27 cellular contexts compared by ENCODE assay signal in genomic region chr3:121696190-121696589, GRCh38. TPM values are rescaled to one million over a fixed set of nuclear protein-coding genes. Genes with fewer than 3 reads are reported as not detected.
DNase-seq lines count a peak whose midpoint lies in the region; ATAC-seq, FAIRE-seq and TF ChIP-seq lines count a peak whose summit lies in the region.
"Had no signal": no experiment of that assay in that cellular context is flagged by ENCODE, and none has a peak within 500 bp of the region (broad histone marks: within the 10 kb centered on the region; RNA-seq: fewer than 3 reads in every experiment).

No MANE protein-coding gene starts in this region.

- no peak for TF ChIP-seq EP300 in K562 (IDR thresholded peaks at IDR 0.05; ENCODE audit: low read length)

- H4K20me1 ChIP-seq in K562 (replicated peaks; ENCODE audit: control insufficient read depth, insufficient read depth, low read length), result no peaks in the 10 kb centered on the region
- H4K20me1 ChIP-seq: BLaER1 treated with 17β-estradiol and CSF1 and Interleukin-3, amounts not matched to agents 10 nM and 100 nM had no signal

- no peak overlapping the region for H3K9ac ChIP-seq in K562 (ENCODE audit: insufficient read depth in 1 of 2, low read depth in 2 of 2, low read length in 2 of 2)
- H3K9ac ChIP-seq: BLaER1 treated with 17β-estradiol and CSF1 and Interleukin-3, amounts not matched to agents 10 nM and 100 nM had no signal

- BruUV-seq in K562 (replicated peaks; lab: Mats Ljungman, UMichigan), result no TSS peak

- H3K4me3 ChIP-seq in left ventricle myocardium inferior, result no peak overlapping the region
- H3K4me3 ChIP-seq in K562, result no peak overlapping the region
- H3K4me3 ChIP-seq: BLaER1 treated with 17β-estradiol and CSF1 and Interleukin-3, amounts not matched to agents 10 nM and 100 nM; GM23338 had no signal

- ATAC-seq in Right ventricle myocardium inferior, result no peak
- ATAC-seq in K562, result no peak
- no peak for ATAC-seq in stimulated activated memory B cell treated with anti-CD40 and anti-IgM and Interleukin-4, amounts not matched to agents 10 μg/mL and 1 μg/mL and 100 μg/mL, for 72 hours
- ATAC-seq: GM23338 had no signal

- DNase-seq in NCI-H1105 treated with DMSO at 0.1 percent for 48 hours (lab: John Stamatoyannopoulos, UW) (peak; percentile 17), NCI-H1105 (lab: John Stamatoyannopoulos, UW) (no peak), left ventricle myocardium inferior (no peak), Right ventricle myocardium inferior (ENCODE audit: missing footprints) (no peak), K562 (ENCODE audit: extremely low read depth in 1 of 4, low spot score in 3 of 4) (no peak), iris pigment epithelial cell (ENCODE audit: low read depth) (peak; percentile 39), GM19238 (ENCODE audit: insufficient read length, low spot score) (no peak)
- DNase-seq: ACHN; AML-193; BE2C; CD4-positive, alpha-beta T cell; CD8-positive, alpha-beta memory T cell; DMS 273 treated with DMSO at 0.1 percent for 48 hours; DMS79; EL; GDM1; H9; HFFc6 had no signal

- peaks cover 49% of the 10 kb centered on the region for H3K36me3 ChIP-seq in left ventricle myocardium inferior
- peaks cover 28% of the 10 kb centered on the region; the same call in 2 of the 3 replicates for H3K36me3 ChIP-seq in K562 (ENCODE audit: control insufficient read depth, insufficient read depth, low read length)

- 71% methylated on average over 2 of the region's 3 CpGs for WGBS in K562 (ENCODE audit: insufficient coverage, low coverage, missing lambda C conversion rate)

- no peaks in the 10 kb centered on the region for H3K9me3 ChIP-seq in left ventricle myocardium inferior (replicated peaks)
- H3K9me3 ChIP-seq in K562 (replicated peaks; ENCODE audit: control insufficient read depth, insufficient read depth, low read depth, low read length), result no peaks in the 10 kb centered on the region
- H3K9me3 ChIP-seq: BE2C; BLaER1 treated with 17β-estradiol and CSF1 and Interleukin-3, amounts not matched to agents 10 nM and 100 nM had no signal

- H3K27me3 Mint-ChIP-seq in stimulated activated memory B cell treated with anti-CD40 and anti-IgM and Interleukin-4, amounts not matched to agents 10 μg/mL and 1 μg/mL and 100 μg/mL, for 72 hours, result no peaks in the 10 kb centered on the region
- H3K27me3 Mint-ChIP-seq: CD4-positive, alpha-beta T cell; CD8-positive, alpha-beta memory T cell had no signal

- H3K4me3 Mint-ChIP-seq in stimulated activated memory B cell treated with anti-CD40 and anti-IgM and Interleukin-4, amounts not matched to agents 10 μg/mL and 1 μg/mL and 100 μg/mL, for 72 hours, result no peak overlapping the region
- H3K4me3 Mint-ChIP-seq: CD14-positive monocyte; CD4-positive, alpha-beta T cell; CD8-positive, alpha-beta memory T cell; GM23338; H9; HFFc6 had no signal

- H3K9me1 ChIP-seq in K562 (ENCODE audit: control insufficient read depth, insufficient read depth, low read length), result no peaks in the 10 kb centered on the region

- H3K27ac ChIP-seq in left ventricle myocardium inferior (replicated peaks) (peak overlapping the region; percentile 65), K562 (ENCODE audit: extremely low read depth, low read depth, low read length) (no peak overlapping the region)
- H3K27ac ChIP-seq: 22Rv1; BLaER1 treated with 17β-estradiol and CSF1 and Interleukin-3, amounts not matched to agents 10 nM and 100 nM had no signal

- CTCF ChIA-PET in K562 (lab: Yijun Ruan, JAX; ENCODE audit: low intra/inter-chr PET ratio), result no interaction called here

- intact Hi-C loops in left ventricle myocardium inferior (cut with micrococcal nuclease), result no loop called here
- intact Hi-C loops in Right ventricle myocardium inferior (cut with DNase I), result loop anchor here (5.0 kb wide), 1 partner anchor 51 kb away; the partner anchor contains the start of gene GOLGB1
- intact Hi-C loops in K562 (cut with micrococcal nuclease), result no loop called here

- in situ Hi-C loops in K562 (cut with MboI), result no loop called here

- no peaks in the 10 kb centered on the region for H3K9me3 Mint-ChIP-seq in stimulated activated memory B cell treated with anti-CD40 and anti-IgM and Interleukin-4, amounts not matched to agents 10 μg/mL and 1 μg/mL and 100 μg/mL, for 72 hours
- H3K9me3 Mint-ChIP-seq: CD14-positive monocyte; CD4-positive, alpha-beta T cell; CD8-positive, alpha-beta memory T cell; GM23338; H9; HFFc6 had no signal

- H3K4me1 Mint-ChIP-seq in stimulated activated memory B cell treated with anti-CD40 and anti-IgM and Interleukin-4, amounts not matched to agents 10 μg/mL and 1 μg/mL and 100 μg/mL, for 72 hours, result peaks cover 16% of the 10 kb centered on the region
- H3K4me1 Mint-ChIP-seq: GM23338, H9 had no signal

- TF ChIP-seq POLR2A in K562 (conservative IDR thresholded peaks at IDR 0.05), result no peak

- peaks cover 45% of the 10 kb centered on the region for H3K36me3 Mint-ChIP-seq in stimulated activated memory B cell treated with anti-CD40 and anti-IgM and Interleukin-4, amounts not matched to agents 10 μg/mL and 1 μg/mL and 100 μg/mL, for 72 hours

- H2AFZ ChIP-seq in K562 (ENCODE audit: low read depth, low read length), result no peak overlapping the region
- H2AFZ ChIP-seq: GM23338 had no signal

- H3K27ac Mint-ChIP-seq in stimulated activated memory B cell treated with anti-CD40 and anti-IgM and Interleukin-4, amounts not matched to agents 10 μg/mL and 1 μg/mL and 100 μg/mL, for 72 hours, result no peak overlapping the region
- H3K27ac Mint-ChIP-seq: CD14-positive monocyte; CD4-positive, alpha-beta T cell; GM23338; H9; HFFc6 had no signal

- TF ChIP-seq RAD21 in K562 (CRISPR knock-in tag; conservative IDR thresholded peaks at IDR 0.05 in 1 of 2, IDR thresholded peaks at IDR 0.05 in 1 of 2), result no peak

- POLR2A ChIA-PET in K562 (lab: Yijun Ruan, JAX), result no interaction called here

- TF ChIP-seq CTCF in left ventricle myocardium inferior (IDR thresholded peaks at IDR 0.05; ENCODE audit: borderline replicate concordance), result no peak
- TF ChIP-seq CTCF in K562 (IDR thresholded peaks at IDR 0.05 in 2 of 3, conservative IDR thresholded peaks at IDR 0.05 in 1 of 3; ENCODE audit: insufficient read depth in 2 of 3, low read depth in 1 of 3, low read length in 3 of 3), result no peak

- H3K79me2 ChIP-seq in K562 (ENCODE audit: control insufficient read depth, insufficient read depth, low read length), result no peaks in the 10 kb centered on the region

- H3K4me1 ChIP-seq in left ventricle myocardium inferior (peaks cover 65% of the 10 kb centered on the region), K562 (replicated peaks in 1 of 2; ENCODE audit: control insufficient read depth in 2 of 2, insufficient read depth in 2 of 2, low read length in 2 of 2) (no peaks in the 10 kb centered on the region)
- H3K4me1 ChIP-seq: BE2C had no signal

- H3K27me3 ChIP-seq in left ventricle myocardium inferior (ENCODE audit: low read depth) (no peaks in the 10 kb centered on the region), K562 (ENCODE audit: control insufficient read depth in 2 of 2, insufficient read depth in 2 of 2, low read length in 2 of 2) (no peaks in the 10 kb centered on the region)
- H3K27me3 ChIP-seq: BE2C; BLaER1 treated with 17β-estradiol and CSF1 and Interleukin-3, amounts not matched to agents 10 nM and 100 nM had no signal

- FAIRE-seq in K562 (lab: Jason Lieb, UNC), result no peak
- FAIRE-seq: A204.1, D721Med, GM12891, GM18507 had no signal

- H3K4me2 ChIP-seq in K562 (ENCODE audit: insufficient read depth, low read length), result no peak overlapping the region
- H3K4me2 ChIP-seq: GM23338 had no signal

TF ChIP-seq in K562, 482 proteins besides CTCF, POLR2A, EP300 and RAD21 (continues in another document):
- TF ChIP-seq DNMT1 (IDR thresholded peaks at IDR 0.05) (no peak), NFIC (IDR thresholded peaks at IDR 0.05) (peak; percentile 68)

RNA-seq across cellular contexts. Expression of gene HCLS1, which starts 35.5 kb away (rescaled TPM):
- total RNA-seq in left ventricle myocardium inferior, result 8.7 TPM
- total RNA-seq in Right ventricle myocardium inferior, result 13.9 TPM
- total RNA-seq in K562 (2011; cell fraction: chromatin; rRNA removed; ENCODE audit: low replicate concordance), result 12.2 and 31.6 TPM in 2 replicates
- total RNA-seq in K562 (2011; cell fraction: nucleolus; rRNA removed), result 6.3 and 9.2 TPM in 2 replicates
- 18.6 and 21.1 TPM in 2 replicates for total RNA-seq in K562 (2011; cell fraction: nucleoplasm; rRNA removed)
- 26.0 and 29.6 TPM in 2 replicates for total RNA-seq in K562 (2014; rRNA removed)
- total RNA-seq in K562 (2014; rRNA removed; fragmentation: Illumina TruSeq; extraction: Trizol), result 20.4 and 21.9 TPM in 2 replicates
- total RNA-seq in K562 (2015; rRNA removed; fragmentation: Illumina TruSeq; extraction: Trizol), result 29.7 and 31.4 TPM in 2 replicates
- total RNA-seq in K562 (2021), result 20.6 and 22.0 TPM in 2 replicates
- 17.0 and 49.0 TPM in 2 replicates for polyA plus RNA-seq in K562 (2011; rRNA removed)
- 12.0 and 43.9 TPM in 2 replicates for polyA plus RNA-seq in K562 (2011; cell fraction: cytosol; rRNA removed)
- 31.6 and 91.0 TPM in 2 replicates for polyA plus RNA-seq in K562 (2011; cell fraction: nucleus; rRNA removed)
- 27.6 and 68.3 TPM in 2 replicates for polyA plus RNA-seq in K562 (2012)
- 31.1 and 34.1 TPM in 2 replicates for polyA plus RNA-seq in K562 (2014; fragmentation: Illumina TruSeq; extraction: Trizol)
- polyA plus RNA-seq in K562 (2014; fragmentation: Nextera tagmentation; extraction: Ambion mirVana), result 10 to 100 TPM in 1 of 2 experiments, 1 to 10 TPM in 1; 4.8 to 12.2 TPM
- 26.0 and 31.0 TPM in 2 replicates for polyA plus RNA-seq in K562 (2014; rRNA removed)
- polyA minus RNA-seq in K562 (2011; rRNA and poly(A)+ RNA removed), result 21.9 and 61.1 TPM in 2 replicates
- 4.7 and 14.6 TPM in 2 replicates for polyA minus RNA-seq in K562 (2011; cell fraction: cytosol; rRNA and poly(A)+ RNA removed)
- polyA minus RNA-seq in K562 (2011; cell fraction: nucleus; rRNA and poly(A)+ RNA removed), result 7.9 and 36.7 TPM in 2 replicates

RNA-seq across cellular contexts. Expression of gene GOLGB1, which starts 53.4 kb away (rescaled TPM):
- total RNA-seq in left ventricle myocardium inferior (56.1 TPM), Right ventricle myocardium inferior (47.5 TPM), K562 (2014; rRNA removed) (8.0 and 9.9 TPM in 2 replicates), K562 (2014; rRNA removed; fragmentation: Illumina TruSeq; extraction: Trizol) (16.3 and 19.7 TPM in 2 replicates), K562 (2015; rRNA removed; fragmentation: Illumina TruSeq; extraction: Trizol) (15.4 and 16.0 TPM in 2 replicates), K562 (2021) (10.5 and 11.2 TPM in 2 replicates)
- 6.6 and 31.8 TPM in 2 replicates for total RNA-seq in K562 (2011; cell fraction: chromatin; rRNA removed; ENCODE audit: low replicate concordance)
- 5.2 and 8.0 TPM in 2 replicates for total RNA-seq in K562 (2011; cell fraction: nucleolus; rRNA removed)
- total RNA-seq in K562 (2011; cell fraction: nucleoplasm; rRNA removed), result 7.3 and 12.3 TPM in 2 replicates
- polyA plus RNA-seq in K562 (2011; rRNA removed) (9.6 and 11.4 TPM in 2 replicates), K562 (2014; fragmentation: Illumina TruSeq; extraction: Trizol) (8.1 and 9.7 TPM in 2 replicates), K562 (2014; fragmentation: Nextera tagmentation; extraction: Ambion mirVana) (1 to 10 TPM; 4.0 to 4.8 TPM), K562 (2014; rRNA removed) (8.9 and 9.7 TPM in 2 replicates)
- polyA plus RNA-seq in K562 (2011; cell fraction: cytosol; rRNA removed), result 2.3 and 4.6 TPM in 2 replicates
- polyA plus RNA-seq in K562 (2011; cell fraction: nucleus; rRNA removed), result 13.4 and 18.6 TPM in 2 replicates
- polyA plus RNA-seq in K562 (2012), result 7.7 and 11.4 TPM in 2 replicates
- polyA minus RNA-seq in K562 (2011; rRNA and poly(A)+ RNA removed), result 22.0 and 36.0 TPM in 2 replicates
- polyA minus RNA-seq in K562 (2011; cell fraction: cytosol; rRNA and poly(A)+ RNA removed), result 9.9 and 16.7 TPM in 2 replicates
- 7.9 and 20.9 TPM in 2 replicates for polyA minus RNA-seq in K562 (2011; cell fraction: nucleus; rRNA and poly(A)+ RNA removed)

Comparison
In these comparisons a context has a peak if more than half of its experiments do, and no peak if none do; other contexts are left out.
1. DNase-seq: peak in NCI-H1105 treated with DMSO at 0.1 percent for 48 hours (single experiment) and iris pigment epithelial cell (single experiment); none in NCI-H1105 (single experiment), left ventricle myocardium inferior (single experiment), Right ventricle myocardium inferior (single experiment), K562 (0 of 4) and GM19238 (single experiment).